Comparison of ENCODE assay signal across 1 cellular context in the genomic region with DNA sequence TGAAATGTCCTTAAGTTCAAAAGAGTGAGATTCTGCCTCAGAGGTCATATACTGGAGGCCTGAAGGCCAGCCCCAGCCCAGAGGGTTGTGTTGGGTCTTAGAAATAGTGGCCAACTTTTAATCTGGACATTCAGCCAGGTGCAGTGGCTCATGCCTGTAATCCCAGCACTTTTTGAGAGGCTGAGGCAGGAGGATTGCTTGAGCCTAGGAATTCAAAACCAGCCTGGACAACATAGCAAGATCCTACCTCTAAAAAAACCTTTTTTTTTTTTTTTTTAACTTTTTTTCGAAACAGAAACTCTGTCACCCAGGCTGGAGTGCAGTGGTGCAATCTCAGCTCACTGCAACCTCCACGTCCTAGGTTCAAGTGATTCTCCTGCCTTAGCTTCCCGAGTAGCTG.
TF ChIP-seq lines count a peak whose summit lies in the region.

No MANE protein-coding gene starts in this region.

TF ChIP-seq in H1, 55 proteins besides CTCF, POLR2A, EP300 and RAD21:
- TF ChIP-seq, protein P1, sequence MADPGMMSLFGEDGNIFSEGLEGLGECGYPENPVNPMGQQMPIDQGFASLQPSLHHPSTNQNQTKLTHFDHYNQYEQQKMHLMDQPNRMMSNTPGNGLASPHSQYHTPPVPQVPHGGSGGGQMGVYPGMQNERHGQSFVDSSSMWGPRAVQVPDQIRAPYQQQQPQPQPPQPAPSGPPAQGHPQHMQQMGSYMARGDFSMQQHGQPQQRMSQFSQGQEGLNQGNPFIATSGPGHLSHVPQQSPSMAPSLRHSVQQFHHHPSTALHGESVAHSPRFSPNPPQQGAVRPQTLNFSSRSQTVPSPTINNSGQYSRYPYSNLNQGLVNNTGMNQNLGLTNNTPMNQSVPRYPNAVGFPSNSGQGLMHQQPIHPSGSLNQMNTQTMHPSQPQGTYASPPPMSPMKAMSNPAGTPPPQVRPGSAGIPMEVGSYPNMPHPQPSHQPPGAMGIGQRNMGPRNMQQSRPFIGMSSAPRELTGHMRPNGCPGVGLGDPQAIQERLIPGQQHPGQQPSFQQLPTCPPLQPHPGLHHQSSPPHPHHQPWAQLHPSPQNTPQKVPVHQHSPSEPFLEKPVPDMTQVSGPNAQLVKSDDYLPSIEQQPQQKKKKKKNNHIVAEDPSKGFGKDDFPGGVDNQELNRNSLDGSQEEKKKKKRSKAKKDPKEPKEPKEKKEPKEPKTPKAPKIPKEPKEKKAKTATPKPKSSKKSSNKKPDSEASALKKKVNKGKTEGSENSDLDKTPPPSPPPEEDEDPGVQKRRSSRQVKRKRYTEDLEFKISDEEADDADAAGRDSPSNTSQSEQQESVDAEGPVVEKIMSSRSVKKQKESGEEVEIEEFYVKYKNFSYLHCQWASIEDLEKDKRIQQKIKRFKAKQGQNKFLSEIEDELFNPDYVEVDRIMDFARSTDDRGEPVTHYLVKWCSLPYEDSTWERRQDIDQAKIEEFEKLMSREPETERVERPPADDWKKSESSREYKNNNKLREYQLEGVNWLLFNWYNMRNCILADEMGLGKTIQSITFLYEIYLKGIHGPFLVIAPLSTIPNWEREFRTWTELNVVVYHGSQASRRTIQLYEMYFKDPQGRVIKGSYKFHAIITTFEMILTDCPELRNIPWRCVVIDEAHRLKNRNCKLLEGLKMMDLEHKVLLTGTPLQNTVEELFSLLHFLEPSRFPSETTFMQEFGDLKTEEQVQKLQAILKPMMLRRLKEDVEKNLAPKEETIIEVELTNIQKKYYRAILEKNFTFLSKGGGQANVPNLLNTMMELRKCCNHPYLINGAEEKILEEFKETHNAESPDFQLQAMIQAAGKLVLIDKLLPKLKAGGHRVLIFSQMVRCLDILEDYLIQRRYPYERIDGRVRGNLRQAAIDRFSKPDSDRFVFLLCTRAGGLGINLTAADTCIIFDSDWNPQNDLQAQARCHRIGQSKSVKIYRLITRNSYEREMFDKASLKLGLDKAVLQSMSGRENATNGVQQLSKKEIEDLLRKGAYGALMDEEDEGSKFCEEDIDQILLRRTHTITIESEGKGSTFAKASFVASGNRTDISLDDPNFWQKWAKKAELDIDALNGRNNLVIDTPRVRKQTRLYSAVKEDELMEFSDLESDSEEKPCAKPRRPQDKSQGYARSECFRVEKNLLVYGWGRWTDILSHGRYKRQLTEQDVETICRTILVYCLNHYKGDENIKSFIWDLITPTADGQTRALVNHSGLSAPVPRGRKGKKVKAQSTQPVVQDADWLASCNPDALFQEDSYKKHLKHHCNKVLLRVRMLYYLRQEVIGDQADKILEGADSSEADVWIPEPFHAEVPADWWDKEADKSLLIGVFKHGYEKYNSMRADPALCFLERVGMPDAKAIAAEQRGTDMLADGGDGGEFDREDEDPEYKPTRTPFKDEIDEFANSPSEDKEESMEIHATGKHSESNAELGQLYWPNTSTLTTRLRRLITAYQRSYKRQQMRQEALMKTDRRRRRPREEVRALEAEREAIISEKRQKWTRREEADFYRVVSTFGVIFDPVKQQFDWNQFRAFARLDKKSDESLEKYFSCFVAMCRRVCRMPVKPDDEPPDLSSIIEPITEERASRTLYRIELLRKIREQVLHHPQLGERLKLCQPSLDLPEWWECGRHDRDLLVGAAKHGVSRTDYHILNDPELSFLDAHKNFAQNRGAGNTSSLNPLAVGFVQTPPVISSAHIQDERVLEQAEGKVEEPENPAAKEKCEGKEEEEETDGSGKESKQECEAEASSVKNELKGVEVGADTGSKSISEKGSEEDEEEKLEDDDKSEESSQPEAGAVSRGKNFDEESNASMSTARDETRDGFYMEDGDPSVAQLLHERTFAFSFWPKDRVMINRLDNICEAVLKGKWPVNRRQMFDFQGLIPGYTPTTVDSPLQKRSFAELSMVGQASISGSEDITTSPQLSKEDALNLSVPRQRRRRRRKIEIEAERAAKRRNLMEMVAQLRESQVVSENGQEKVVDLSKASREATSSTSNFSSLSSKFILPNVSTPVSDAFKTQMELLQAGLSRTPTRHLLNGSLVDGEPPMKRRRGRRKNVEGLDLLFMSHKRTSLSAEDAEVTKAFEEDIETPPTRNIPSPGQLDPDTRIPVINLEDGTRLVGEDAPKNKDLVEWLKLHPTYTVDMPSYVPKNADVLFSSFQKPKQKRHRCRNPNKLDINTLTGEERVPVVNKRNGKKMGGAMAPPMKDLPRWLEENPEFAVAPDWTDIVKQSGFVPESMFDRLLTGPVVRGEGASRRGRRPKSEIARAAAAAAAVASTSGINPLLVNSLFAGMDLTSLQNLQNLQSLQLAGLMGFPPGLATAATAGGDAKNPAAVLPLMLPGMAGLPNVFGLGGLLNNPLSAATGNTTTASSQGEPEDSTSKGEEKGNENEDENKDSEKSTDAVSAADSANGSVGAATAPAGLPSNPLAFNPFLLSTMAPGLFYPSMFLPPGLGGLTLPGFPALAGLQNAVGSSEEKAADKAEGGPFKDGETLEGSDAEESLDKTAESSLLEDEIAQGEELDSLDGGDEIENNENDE (IDR thresholded peaks at IDR 0.05; ENCODE audit: insufficient replicate concordance, low read length), result no peak
- TF ChIP-seq NANOG (IDR thresholded peaks at IDR 0.05; ENCODE audit: insufficient read depth, low read depth, low read length, poor library complexity, severe bottlenecking) (no peak), KDM1A (IDR thresholded peaks at IDR 0.05; ENCODE audit: borderline replicate concordance, low read length) (0 out of 2 replicates have a peak, but pooled peaks have one; percentile 12), HDAC2 (IDR thresholded peaks at IDR 0.05; ENCODE audit: borderline replicate concordance in 1 of 2, low read depth in 2 of 2, low read length in 2 of 2) (0 out of 4 replicates have a peak, but pooled peaks of 1 of the 2 experiments have one; percentile 39)
